1 cellular context compared by ENCODE assay signal in genomic region chr16:89545044-89545830, GRCh38.
TF ChIP-seq lines count a peak whose summit lies in the region.

No MANE protein-coding gene starts in this region.

TF ChIP-seq in HepG2, 621 proteins besides CTCF, POLR2A, EP300 and RAD21 (continued from another document and continues in another):
- TF ChIP-seq KIAA2018 (CRISPR knock-in tag; IDR thresholded peaks at IDR 0.05; ENCODE audit: borderline replicate concordance): no peak
- TF ChIP-seq ZNF776 (CRISPR knock-in tag; IDR thresholded peaks at IDR 0.05): no peak
- no peak for TF ChIP-seq E2F1 (CRISPR knock-in tag; IDR thresholded peaks at IDR 0.05)
- peak; percentile 80 for TF ChIP-seq HDAC2 (CRISPR knock-in tag; IDR thresholded peaks at IDR 0.05)
- no peak for TF ChIP-seq NFRKB (IDR thresholded peaks at IDR 0.05)
- TF ChIP-seq DBP (CRISPR knock-in tag; IDR thresholded peaks at IDR 0.05; ENCODE audit: not compliant biosample characterization): no peak
- peak; percentile 95 for TF ChIP-seq PAXIP1 (CRISPR knock-in tag; conservative IDR thresholded peaks at IDR 0.05)
- peak; percentile 71; the same call in 1 of the 2 replicates for TF ChIP-seq ZNF451 (CRISPR knock-in tag; IDR thresholded peaks at IDR 0.05)
- no peak for TF ChIP-seq PHF5A (CRISPR knock-in tag; IDR thresholded peaks at IDR 0.05; ENCODE audit: low read depth, unreplicated experiment)
- TF ChIP-seq ZNF687 (CRISPR knock-in tag; IDR thresholded peaks at IDR 0.05): peak; percentile 94
- TF ChIP-seq AGO1 (IDR thresholded peaks at IDR 0.05; ENCODE audit: low read depth, low read length, poor library complexity, severe bottlenecking): no peak
- no peak; the same call in 1 of the 2 replicates for TF ChIP-seq KAT7 (CRISPR knock-in tag; IDR thresholded peaks at IDR 0.05; ENCODE audit: borderline replicate concordance)
- TF ChIP-seq NPAS2 (CRISPR knock-in tag; IDR thresholded peaks at IDR 0.05; ENCODE audit: borderline replicate concordance): no peak
- no peak for TF ChIP-seq ZNF790 (CRISPR knock-in tag; IDR thresholded peaks at IDR 0.05; ENCODE audit: borderline replicate concordance)
- TF ChIP-seq ZBTB1 (CRISPR knock-in tag; IDR thresholded peaks at IDR 0.05; ENCODE audit: borderline replicate concordance): no peak
- TF ChIP-seq CENPX (CRISPR knock-in tag; IDR thresholded peaks at IDR 0.05): no peak
- TF ChIP-seq HNRNPL (IDR thresholded peaks at IDR 0.05; ENCODE audit: low read depth, low read length): no peak
- TF ChIP-seq RNF219 (CRISPR knock-in tag; IDR thresholded peaks at IDR 0.05): no peak
- no peak for TF ChIP-seq ZNF432 (CRISPR knock-in tag; IDR thresholded peaks at IDR 0.05; ENCODE audit: borderline replicate concordance)
- TF ChIP-seq PPARG (CRISPR knock-in tag; conservative IDR thresholded peaks at IDR 0.05): no peak
- 0 out of 2 replicates have a peak, but pooled peaks have one; percentile 51 for TF ChIP-seq ZNF713 (CRISPR knock-in tag; IDR thresholded peaks at IDR 0.05)
- TF ChIP-seq MLXIP (CRISPR knock-in tag; IDR thresholded peaks at IDR 0.05; ENCODE audit: borderline replicate concordance): no peak
- TF ChIP-seq E2F5 (CRISPR knock-in tag; conservative IDR thresholded peaks at IDR 0.05): no peak
- TF ChIP-seq TCF12 (IDR thresholded peaks at IDR 0.05): no peak
- TF ChIP-seq TCF12 (CRISPR knock-in tag; IDR thresholded peaks at IDR 0.05): 0 out of 2 replicates have a peak, but pooled peaks have one; percentile 52
- no peak for TF ChIP-seq POGK (CRISPR knock-in tag; conservative IDR thresholded peaks at IDR 0.05)
- no peak for TF ChIP-seq ZNF264 (CRISPR knock-in tag; IDR thresholded peaks at IDR 0.05)
